20 cellular contexts compared by ENCODE assay signal in the genomic region with DNA sequence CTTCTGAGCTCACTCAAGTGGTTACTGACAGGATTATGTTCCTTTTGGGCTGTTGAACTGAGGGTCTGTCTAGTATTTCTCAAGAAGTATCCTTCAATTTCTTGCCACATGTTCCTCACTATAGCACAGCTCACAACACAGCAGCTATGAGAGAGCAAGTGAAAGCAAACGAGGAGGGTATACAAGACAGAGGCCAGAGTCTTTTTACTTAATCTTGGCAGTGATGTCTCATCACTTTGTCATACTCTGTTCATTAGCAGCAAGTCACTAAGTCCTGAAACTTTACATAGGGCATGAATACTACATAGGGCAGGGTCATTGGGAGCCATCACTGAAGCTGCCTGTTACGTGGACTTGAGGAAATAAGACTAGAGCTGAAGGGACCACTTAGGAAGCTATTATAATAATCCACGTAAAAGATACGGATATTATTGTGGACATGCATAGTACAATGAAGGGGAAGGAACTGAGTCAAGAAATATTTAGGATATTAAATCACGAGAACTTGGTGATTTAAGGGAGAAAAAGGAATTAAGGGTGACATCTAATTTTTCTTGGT.
DNase-seq lines count a peak whose midpoint lies in the region; ATAC-seq lines count a peak whose summit lies in the region.
"Had no signal": no experiment of that assay in that cellular context is flagged by ENCODE, and none has a peak within 500 bp of the region (broad histone marks: within the 10 kb centered on the region; RNA-seq: fewer than 3 reads in every experiment).

No MANE protein-coding gene starts in this region.

- H3K9me3 ChIP-seq in T-helper 17 cell (ENCODE audit: control insufficient read depth, low read length, poor library complexity, severe bottlenecking), result no peaks in the 10 kb centered on the region
- H3K9me3 ChIP-seq: gastroesophageal sphincter, HAP-1, uterus had no signal

- peaks cover 17% of the 10 kb centered on the region for H3K4me1 Mint-ChIP-seq in stimulated activated naive CD8-positive, alpha-beta T cell treated with anti-CD3 and anti-CD28 coated beads, Interleukin-15, amount 100 ng/mL, for 72 hours
- H3K4me1 Mint-ChIP-seq in T-helper 17 cell, result peaks cover 20% of the 10 kb centered on the region

- peak; percentile 40 for ATAC-seq in stimulated activated naive CD8-positive, alpha-beta T cell treated with anti-CD3 and anti-CD28 coated beads, Interleukin-15, Interleukin-2, amounts not matched to agents 100 U/mL and 50 U/mL, for 24 hours
- ATAC-seq in stimulated activated naive CD8-positive, alpha-beta T cell treated with anti-CD3 and anti-CD28 coated beads, Interleukin-15, amount 100 ng/mL, for 72 hours, result no peak
- no peak for ATAC-seq in T-helper 17 cell
- ATAC-seq: gastroesophageal sphincter, T-cell had no signal

- peaks cover 12% of the 10 kb centered on the region for H3K36me3 Mint-ChIP-seq in T-helper 17 cell (ENCODE audit: low read depth)

- H3K27ac Mint-ChIP-seq in stimulated activated naive CD8-positive, alpha-beta T cell treated with anti-CD3 and anti-CD28 coated beads, Interleukin-15, amount 100 ng/mL, for 72 hours, result no peak overlapping the region
- H3K27ac Mint-ChIP-seq in T-helper 17 cell, result peak overlapping the region; percentile 12
- H3K27ac Mint-ChIP-seq: progenitor cell of endocrine pancreas had no signal

- H3K27me3 Mint-ChIP-seq in stimulated activated naive CD8-positive, alpha-beta T cell treated with anti-CD3 and anti-CD28 coated beads, Interleukin-15, amount 100 ng/mL, for 72 hours, result no peaks in the 10 kb centered on the region
- H3K27me3 Mint-ChIP-seq in T-helper 17 cell, result no peaks in the 10 kb centered on the region
- H3K27me3 Mint-ChIP-seq: progenitor cell of endocrine pancreas, T-cell had no signal

- peaks cover 0 to 3% of the 10 kb centered on the region in 2 donors for H3K9me3 Mint-ChIP-seq in stimulated activated naive CD8-positive, alpha-beta T cell treated with anti-CD3 and anti-CD28 coated beads, Interleukin-15, amount 100 ng/mL, for 72 hours

- no peak overlapping the region for H3K4me3 Mint-ChIP-seq in stimulated activated naive CD8-positive, alpha-beta T cell treated with anti-CD3 and anti-CD28 coated beads, Interleukin-15, amount 100 ng/mL, for 72 hours
- no peak overlapping the region for H3K4me3 Mint-ChIP-seq in T-helper 17 cell
- H3K4me3 Mint-ChIP-seq: T-cell had no signal

- DNase-seq in stimulated activated naive CD8-positive, alpha-beta T cell treated with anti-CD3 and anti-CD28 coated beads, Interleukin-15, Interleukin-2, amounts not matched to agents 100 U/mL and 50 U/mL, for 24 hours, result no peak
- no peak for DNase-seq in stimulated activated naive CD8-positive, alpha-beta T cell treated with anti-CD3 and anti-CD28 coated beads, Interleukin-15, amount 100 ng/mL, for 72 hours
- DNase-seq in T-helper 17 cell (no peak), fibroblast of peridontal ligament (ENCODE audit: extremely low read depth) (peak; percentile 45), NCI-H187 treated with DMSO at 0.1 percent for 48 hours (lab: John Stamatoyannopoulos, UW) (no peak), NCI-H446 treated with DMSO at 0.1 percent for 48 hours (lab: John Stamatoyannopoulos, UW) (no peak), retina (no peak), NCI-H526 treated with DMSO at 0.1 percent for 48 hours (lab: John Stamatoyannopoulos, UW) (no peak)
- DNase-seq: activated CD4-positive, alpha-beta T cell treated with anti-CD3 and anti-CD28 coated beads for 48 hours; activated effector memory CD4-positive, alpha-beta T cell treated with anti-CD3 and anti-CD28 coated beads, Interleukin-2, amount 50 U/mL, for 16 hours; DMS153; GDM1; NCI-H1694 treated with DMSO at 0.1 percent for 48 hours; OCI-M1; SIG-M5; T-cell; uterus had no signal
